33 cellular contexts compared by ENCODE assay signal in the genomic region with DNA sequence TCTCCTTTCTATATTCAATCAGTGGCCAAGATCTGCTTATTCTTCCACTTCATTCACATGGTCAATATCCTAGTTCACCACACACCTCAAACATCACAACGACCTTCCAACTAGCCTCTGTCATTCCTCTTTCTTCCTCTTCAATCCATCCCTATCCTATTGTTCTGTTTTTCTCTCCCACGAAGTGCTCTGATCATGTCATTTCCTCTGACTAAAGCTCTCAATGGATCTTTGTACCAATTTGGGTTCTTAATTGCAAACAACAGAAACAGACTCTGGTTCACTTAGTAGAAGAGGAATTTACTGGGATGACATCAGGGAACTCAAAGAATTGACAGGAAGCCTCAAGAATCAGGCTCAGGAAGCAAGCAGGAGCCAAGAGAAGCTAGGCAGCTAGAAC. TPM values are rescaled to one million over a fixed set of nuclear protein-coding genes. Genes with fewer than 3 reads are reported as not detected.
"Had no signal": no experiment of that assay in that cellular context is flagged by ENCODE, and none has a peak within 500 bp of the region (broad histone marks: within the 10 kb centered on the region; RNA-seq: fewer than 3 reads in every experiment).

No MANE protein-coding gene starts in this region.

- DNase-seq: activated CD4-positive, alpha-beta T cell treated with anti-CD3 and anti-CD28 coated beads for 36 hours; activated CD4-positive, alpha-beta T cell treated with anti-CD3 and anti-CD28 coated beads, Interleukin-2, amount 10 ng/mL, durations not matched to agents 7 days and 5 days; activated CD4-positive, alpha-beta T cell treated with anti-CD3 and anti-CD28 coated beads, Interleukin-2, amount 50 U/mL, for 48 hours; activated CD8-positive, alpha-beta T cell treated with anti-CD3 and anti-CD28 coated beads, Interleukin-2, amount 10 ng/mL, durations not matched to agents 7 days and 5 days; activated gamma-delta T cell; activated naive CD4-positive, alpha-beta T cell treated with Interleukin-2 at 50 U/mL for 16 hours; activated naive CD8-positive, alpha-beta T cell treated with anti-CD3 and anti-CD28 coated beads, Interleukin-2, amount 10 ng/mL, durations not matched to agents 7 days and 5 days; activated T-cell treated with anti-CD3 and anti-CD28 coated beads, Interleukin-2, amount 50 U/mL, for 24 hours; amygdala; Kasumi-1; KG1; MG63; NCI-H1048; NCI-H1105 treated with DMSO at 0.1 percent for 48 hours; NCI-H1436; NCI-H1694; NCI-H1930; NCI-H2081 treated with DMSO at 0.1 percent for 48 hours; NCI-H510A; NCI-H526; NCI-H748 treated with DMSO at 0.1 percent for 48 hours; NK-92 treated with Interleukin-12 subunit alpha and Interleukin-12 subunit beta, amount 100 ng/mL, for 24 hours; PC-9 had no signal

- H3K4me3 Mint-ChIP-seq: activated CD4-positive, alpha-beta T cell treated with anti-CD3 and anti-CD28 coated beads for 36 hours; activated CD4-positive, alpha-beta T cell treated with anti-CD3 and anti-CD28 coated beads, Interleukin-2, amount 10 ng/mL, durations not matched to agents 7 days and 5 days; activated CD8-positive, alpha-beta T cell treated with anti-CD3 and anti-CD28 coated beads, Interleukin-2, amount 10 ng/mL, durations not matched to agents 7 days and 5 days; activated naive CD4-positive, alpha-beta T cell treated with anti-CD3 and anti-CD28 coated beads, Interleukin-2, amount 50 U/mL, for 24 hours; activated naive CD8-positive, alpha-beta T cell treated with anti-CD3 and anti-CD28 coated beads, Interleukin-2, amount 10 ng/mL, durations not matched to agents 7 days and 5 days; activated T-cell treated with anti-CD3 and anti-CD28 coated beads, Interleukin-2, amount 50 U/mL, for 24 hours; central memory CD8-positive, alpha-beta T cell; T-helper 2 cell treated with Interferon-gamma antibody and Interleukin-4, amounts not matched to agents 5 μg/mL and 100 μg/mL, for 36 hours; WTC11 had no signal

- H3K27ac Mint-ChIP-seq: activated CD4-positive, alpha-beta T cell treated with anti-CD3 and anti-CD28 coated beads for 36 hours; activated CD4-positive, alpha-beta T cell treated with anti-CD3 and anti-CD28 coated beads, Interleukin-2, amount 10 ng/mL, durations not matched to agents 7 days and 5 days; activated CD8-positive, alpha-beta T cell treated with anti-CD3 and anti-CD28 coated beads, Interleukin-2, amount 10 ng/mL, durations not matched to agents 7 days and 5 days; activated naive CD4-positive, alpha-beta T cell treated with anti-CD3 and anti-CD28 coated beads, Interleukin-2, amount 50 U/mL, for 24 hours; activated naive CD8-positive, alpha-beta T cell treated with anti-CD3 and anti-CD28 coated beads, Interleukin-2, amount 10 ng/mL, durations not matched to agents 7 days and 5 days; activated T-cell treated with anti-CD3 and anti-CD28 coated beads, Interleukin-2, amount 50 U/mL, for 24 hours; activated T-helper 2 cell treated with anti-CD3 and anti-CD28 coated beads, Interferon-gamma antibody, Interleukin-2, Interleukin-4, amounts not matched to agents 10 μg/mL and 5 μg/mL and 100 μg/mL, durations not matched to agents 14 hours and 24 hours and 36 hours; T-helper 2 cell treated with Interferon-gamma antibody and Interleukin-4, amounts not matched to agents 5 μg/mL and 100 μg/mL, for 36 hours; WTC11 had no signal

- H3K36me3 Mint-ChIP-seq: activated naive CD4-positive, alpha-beta T cell treated with anti-CD3 and anti-CD28 coated beads, Interleukin-2, amount 50 U/mL, for 24 hours; activated naive CD8-positive, alpha-beta T cell treated with anti-CD3 and anti-CD28 coated beads, Interleukin-2, amount 10 ng/mL, durations not matched to agents 7 days and 5 days; WTC11 had no signal

- H3K4me1 Mint-ChIP-seq: WTC11 had no signal

- H3K9me3 Mint-ChIP-seq: activated CD4-positive, alpha-beta T cell treated with anti-CD3 and anti-CD28 coated beads, Interleukin-2, amount 10 ng/mL, durations not matched to agents 7 days and 5 days; activated naive CD4-positive, alpha-beta T cell treated with anti-CD3 and anti-CD28 coated beads, Interleukin-2, amount 50 U/mL, for 24 hours; activated naive CD8-positive, alpha-beta T cell treated with anti-CD3 and anti-CD28 coated beads, Interleukin-2, amount 10 ng/mL, durations not matched to agents 7 days and 5 days; activated T-cell treated with anti-CD3 and anti-CD28 coated beads, Interleukin-2, amount 50 U/mL, for 24 hours; activated T-helper 2 cell treated with anti-CD3 and anti-CD28 coated beads, Interferon-gamma antibody, Interleukin-2, Interleukin-4, amounts not matched to agents 10 μg/mL and 5 μg/mL and 100 μg/mL, durations not matched to agents 14 hours and 24 hours and 36 hours; central memory CD8-positive, alpha-beta T cell; T-helper 2 cell treated with Interferon-gamma antibody and Interleukin-4, amounts not matched to agents 5 μg/mL and 100 μg/mL, for 36 hours; WTC11 had no signal

- ATAC-seq: activated CD4-positive, alpha-beta T cell treated with anti-CD3 and anti-CD28 coated beads for 36 hours; activated CD4-positive, CD25-positive, alpha-beta regulatory T cell treated with anti-CD3 and anti-CD28 coated beads, Interleukin-2, amount 50 U/mL, for 24 hours; activated CD8-positive, alpha-beta T cell treated with anti-CD3 and anti-CD28 coated beads, Interleukin-2, amount 10 ng/mL, durations not matched to agents 7 days and 5 days; Right ventricle myocardium inferior; WTC11 had no signal

RNA-seq across cellular contexts. Expression of a gene that starts 23.5 kb away (rescaled TPM):
- total RNA-seq: activated CD8-positive, alpha-beta T cell treated with anti-CD3 and anti-CD28 coated beads, Interleukin-2, amount 10 ng/mL, durations not matched to agents 7 days and 5 days; ascending aorta; cardiac muscle cell; Right ventricle myocardium inferior; WTC11 had no signal
- polyA plus RNA-seq: cardiac muscle cell had no signal

RNA-seq across cellular contexts. Expression of a gene that starts 44.6 kb away (rescaled TPM):
- total RNA-seq: activated CD4-positive, alpha-beta T cell treated with anti-CD3 and anti-CD28 coated beads, Interleukin-2, amount 10 ng/mL, durations not matched to agents 7 days and 5 days; activated CD8-positive, alpha-beta T cell treated with anti-CD3 and anti-CD28 coated beads, Interleukin-2, amount 10 ng/mL, durations not matched to agents 7 days and 5 days; activated naive CD8-positive, alpha-beta T cell treated with anti-CD3 and anti-CD28 coated beads, Interleukin-2, amount 10 ng/mL, durations not matched to agents 7 days and 5 days; activated T-helper 2 cell treated with anti-CD3 and anti-CD28 coated beads, Interferon-gamma antibody, Interleukin-2, Interleukin-4, amounts not matched to agents 10 μg/mL and 5 μg/mL and 100 μg/mL, durations not matched to agents 14 hours and 24 hours and 36 hours; cardiac muscle cell; T-helper 1 cell treated with Interleukin-12 subunit alpha and Interleukin-12 subunit beta and Interleukin-4 antibody, amounts not matched to agents 30 ng/mL and 1 ng/mL, for 36 hours; WTC11 had no signal

RNA-seq across cellular contexts. Expression of a gene that starts 55.3 kb away (rescaled TPM):
- total RNA-seq: activated CD4-positive, alpha-beta T cell treated with anti-CD3 and anti-CD28 coated beads for 36 hours; activated CD4-positive, alpha-beta T cell treated with anti-CD3 and anti-CD28 coated beads, Interleukin-2, amount 10 ng/mL, durations not matched to agents 7 days and 5 days; activated CD8-positive, alpha-beta T cell treated with anti-CD3 and anti-CD28 coated beads, Interleukin-2, amount 10 ng/mL, durations not matched to agents 7 days and 5 days; activated naive CD8-positive, alpha-beta T cell treated with anti-CD3 and anti-CD28 coated beads, Interleukin-2, amount 10 ng/mL, durations not matched to agents 7 days and 5 days; activated T-helper 2 cell treated with anti-CD3 and anti-CD28 coated beads, Interferon-gamma antibody, Interleukin-2, Interleukin-4, amounts not matched to agents 10 μg/mL and 5 μg/mL and 100 μg/mL, durations not matched to agents 14 hours and 24 hours and 36 hours; ascending aorta; Right ventricle myocardium inferior; T-helper 1 cell treated with Interleukin-12 subunit alpha and Interleukin-12 subunit beta and Interleukin-4 antibody, amounts not matched to agents 30 ng/mL and 1 ng/mL, for 36 hours had no signal
